Comparison of ENCODE assay signal across 18 cellular contexts in genomic region chr1:62450301-62450700, GRCh38. TPM values are rescaled to one million over a fixed set of nuclear protein-coding genes. Genes with fewer than 3 reads are reported as not detected.
DNase-seq lines count a peak whose midpoint lies in the region; ATAC-seq and TF ChIP-seq lines count a peak whose summit lies in the region.
"Had no signal": no experiment of that assay in that cellular context is flagged by ENCODE, and none has a peak within 500 bp of the region (broad histone marks: within the 10 kb centered on the region; RNA-seq: fewer than 3 reads in every experiment).

No MANE protein-coding gene starts in this region.

- no peak for TF ChIP-seq CTCF in PC-3 (conservative IDR thresholded peaks at IDR 0.05; ENCODE audit: low read depth, low read length)

- H3K9me3 Mint-ChIP-seq in stimulated activated naive CD8-positive, alpha-beta T cell treated with anti-CD3 and anti-CD28 coated beads, Interleukin-15, Interleukin-2, amounts not matched to agents 100 ng/mL and 50 ng/mL, for 24 hours = no peaks in the 10 kb centered on the region
- H3K9me3 Mint-ChIP-seq in T-cell = no peaks in the 10 kb centered on the region
- no peaks in the 10 kb centered on the region for H3K9me3 Mint-ChIP-seq in effector memory CD8-positive, alpha-beta T cell
- no peaks in the 10 kb centered on the region for H3K9me3 Mint-ChIP-seq in stimulated activated naive CD8-positive, alpha-beta T cell treated with anti-CD3 and anti-CD28 coated beads, Interleukin-15, amount 100 ng/mL, for 72 hours

- H3K27ac Mint-ChIP-seq in stimulated activated naive CD8-positive, alpha-beta T cell treated with anti-CD3 and anti-CD28 coated beads, Interleukin-15, Interleukin-2, amounts not matched to agents 100 ng/mL and 50 ng/mL, for 24 hours = peak overlapping the region; percentile 6
- H3K27ac Mint-ChIP-seq in T-cell = peak overlapping the region; percentile 36 to 38
- H3K27ac Mint-ChIP-seq in effector memory CD8-positive, alpha-beta T cell = peak overlapping the region in 1 of 2 donors; percentile 2
- H3K27ac Mint-ChIP-seq in stimulated activated naive CD8-positive, alpha-beta T cell treated with anti-CD3 and anti-CD28 coated beads, Interleukin-15, amount 100 ng/mL, for 72 hours = no peak overlapping the region

- H3K4me3 ChIP-seq in PC-3 (ENCODE audit: low read length) (no peak overlapping the region), GM23248 (no peak overlapping the region)

- H2AFZ ChIP-seq in PC-3 (ENCODE audit: low read length) = no peak overlapping the region
- H2AFZ ChIP-seq in GM23248 = no peak overlapping the region

- in situ Hi-C loops in GM23248 (cut with MboI) = no loop called here

- ATAC-seq in stimulated activated naive CD8-positive, alpha-beta T cell treated with anti-CD3 and anti-CD28 coated beads, Interleukin-15, Interleukin-2, amounts not matched to agents 100 U/mL and 50 U/mL, for 24 hours = no peak
- ATAC-seq in T-cell (replicated peaks in 1 of 4) = no peak
- peak; percentile 70 for ATAC-seq in effector memory CD8-positive, alpha-beta T cell (replicated peaks)
- peak; percentile 60 for ATAC-seq in stimulated activated naive CD8-positive, alpha-beta T cell treated with anti-CD3 and anti-CD28 coated beads, Interleukin-15, amount 100 ng/mL, for 72 hours
- ATAC-seq in PC-3 = no peak

- H3K9me3 ChIP-seq in PC-3 (ENCODE audit: low read length) (no peaks in the 10 kb centered on the region), GM23248 (ENCODE audit: low read depth) (no peaks in the 10 kb centered on the region)
- H3K9me3 ChIP-seq: BE2C had no signal

- H3K27ac ChIP-seq in PC-3 (ENCODE audit: low read length) = no peak overlapping the region
- H3K27ac ChIP-seq in GM23248 = no peak overlapping the region
- H3K27ac ChIP-seq: RWPE1 had no signal

- intact Hi-C loops in PC-3 (cut with micrococcal nuclease) = no loop called here

- H3F3A ChIP-seq in PC-3 (ENCODE audit: low read length, unreplicated experiment) (no peaks in the 10 kb centered on the region), GM23248 (ENCODE audit: insufficient read depth) (peaks cover 38% of the 10 kb centered on the region; the same call in 1 of the 2 replicates)

- WGBS in GM23248 (ENCODE audit: low coverage in 1 of 2, low lambda C conversion rate in 2 of 2, missing lambda C conversion rate in 2 of 2), 2 experiments = 97 to 100% methylated on average over 2 of the region's 2 CpGs

- H3K9me2 ChIP-seq in PC-3 (replicated peaks; ENCODE audit: low read length) (no peaks in the 10 kb centered on the region), GM23248 (ENCODE audit: insufficient read depth) (no peaks in the 10 kb centered on the region)

- POLR2A ChIA-PET in T-cell (lab: Charles Lee) = interaction anchor here in 1 of 2 donors (1.1 kb wide), 1 partner anchor 15 kb away, joined by 8 read pairs; no protein-coding TSS in a partner anchor
- POLR2A ChIA-PET in PC-3 (lab: Charles Lee; ENCODE audit: unreplicated experiment) = interaction anchor here (0.6 kb wide), 1 partner anchor 298 kb away, joined by 3 read pairs; no protein-coding TSS in a partner anchor

- H3K4me2 ChIP-seq in PC-3 (ENCODE audit: low read length) = no peak overlapping the region
- H3K4me2 ChIP-seq in GM23248 (ENCODE audit: unreplicated experiment) = no peak overlapping the region

- peaks cover 86% of the 10 kb centered on the region for H3K36me3 Mint-ChIP-seq in stimulated activated naive CD8-positive, alpha-beta T cell treated with anti-CD3 and anti-CD28 coated beads, Interleukin-15, Interleukin-2, amounts not matched to agents 100 ng/mL and 50 ng/mL, for 24 hours (ENCODE audit: low read depth)
- H3K36me3 Mint-ChIP-seq in T-cell = peaks cover 49% of the 10 kb centered on the region
- H3K36me3 Mint-ChIP-seq in effector memory CD8-positive, alpha-beta T cell (ENCODE audit: insufficient read depth) = peaks cover 59% of the 10 kb centered on the region

- H4K20me1 ChIP-seq in PC-3 (ENCODE audit: low read length) (peaks cover 4% of the 10 kb centered on the region; the same call in 1 of the 2 replicates), GM23248 (ENCODE audit: insufficient read depth) (no peaks in the 10 kb centered on the region)

- H3K36me3 ChIP-seq in PC-3 (ENCODE audit: low read depth, low read length) = peaks cover 64% of the 10 kb centered on the region
- H3K36me3 ChIP-seq in GM23248 (ENCODE audit: low read depth) = peaks cover 71% of the 10 kb centered on the region

- H3K4me1 Mint-ChIP-seq in stimulated activated naive CD8-positive, alpha-beta T cell treated with anti-CD3 and anti-CD28 coated beads, Interleukin-15, Interleukin-2, amounts not matched to agents 100 ng/mL and 50 ng/mL, for 24 hours (ENCODE audit: low read depth) = peaks cover 29% of the 10 kb centered on the region
- H3K4me1 Mint-ChIP-seq in T-cell = peaks cover 9 to 16% (median 10%) of the 10 kb centered on the region in 3 donors
- peaks cover 8 to 23% of the 10 kb centered on the region in 2 donors for H3K4me1 Mint-ChIP-seq in effector memory CD8-positive, alpha-beta T cell (ENCODE audit: low read depth in 2 of 2)
- peaks cover 26% of the 10 kb centered on the region for H3K4me1 Mint-ChIP-seq in stimulated activated naive CD8-positive, alpha-beta T cell treated with anti-CD3 and anti-CD28 coated beads, Interleukin-15, amount 100 ng/mL, for 72 hours

- H3K4me3 Mint-ChIP-seq in stimulated activated naive CD8-positive, alpha-beta T cell treated with anti-CD3 and anti-CD28 coated beads, Interleukin-15, Interleukin-2, amounts not matched to agents 100 ng/mL and 50 ng/mL, for 24 hours = no peak overlapping the region
- H3K4me3 Mint-ChIP-seq in T-cell = no peak overlapping the region
- peak overlapping the region; percentile 1 to 45 for H3K4me3 Mint-ChIP-seq in effector memory CD8-positive, alpha-beta T cell
- no peak overlapping the region for H3K4me3 Mint-ChIP-seq in stimulated activated naive CD8-positive, alpha-beta T cell treated with anti-CD3 and anti-CD28 coated beads, Interleukin-15, amount 100 ng/mL, for 72 hours

- no peak overlapping the region for H3K9ac ChIP-seq in PC-3 (ENCODE audit: low read length)
- no peak overlapping the region for H3K9ac ChIP-seq in GM23248

- H3K27me3 Mint-ChIP-seq in stimulated activated naive CD8-positive, alpha-beta T cell treated with anti-CD3 and anti-CD28 coated beads, Interleukin-15, Interleukin-2, amounts not matched to agents 100 ng/mL and 50 ng/mL, for 24 hours = no peaks in the 10 kb centered on the region
- no peaks in the 10 kb centered on the region for H3K27me3 Mint-ChIP-seq in T-cell
- H3K27me3 Mint-ChIP-seq in effector memory CD8-positive, alpha-beta T cell = no peaks in the 10 kb centered on the region
- H3K27me3 Mint-ChIP-seq in stimulated activated naive CD8-positive, alpha-beta T cell treated with anti-CD3 and anti-CD28 coated beads, Interleukin-15, amount 100 ng/mL, for 72 hours = no peaks in the 10 kb centered on the region

- peaks cover 6% of the 10 kb centered on the region; the same call in 1 of the 2 replicates for H3K4me1 ChIP-seq in PC-3 (ENCODE audit: insufficient read depth, low read length)
- H3K4me1 ChIP-seq in GM23248 (ENCODE audit: insufficient read depth) = peaks cover 9% of the 10 kb centered on the region; the same call in 1 of the 2 replicates
- H3K4me1 ChIP-seq: BE2C had no signal

- CTCF ChIA-PET in T-cell (lab: Charles Lee) (no interaction called here), PC-3 (lab: Charles Lee) (interaction anchor here (0.6 kb wide), 2 partner anchors 34 to 43 kb away, joined by 3 read pairs; no protein-coding TSS in a partner anchor)

- no peak for DNase-seq in stimulated activated naive CD8-positive, alpha-beta T cell treated with anti-CD3 and anti-CD28 coated beads, Interleukin-15, Interleukin-2, amounts not matched to agents 100 U/mL and 50 U/mL, for 24 hours
- no peak for DNase-seq in T-cell
- no peak for DNase-seq in effector memory CD8-positive, alpha-beta T cell
- no peak for DNase-seq in stimulated activated naive CD8-positive, alpha-beta T cell treated with anti-CD3 and anti-CD28 coated beads, Interleukin-15, amount 100 ng/mL, for 72 hours
- no peak for DNase-seq in NCI-H69 (lab: John Stamatoyannopoulos, UW)
- no peak for DNase-seq in PC-3
- DNase-seq in GM23248 = no peak
- DNase-seq: BE2C, DMS 273 treated with DMSO at 0.1 percent for 48 hours, EL, HCEC 1CT, NCI-H146, NCI-H2081 treated with DMSO at 0.1 percent for 48 hours, NCI-H2227 treated with DMSO at 0.1 percent for 48 hours, NCI-H526, OCI-M1 had no signal

- no peaks in the 10 kb centered on the region for H3K27me3 ChIP-seq in PC-3 (ENCODE audit: low read length)
- H3K27me3 ChIP-seq in GM23248 (replicated peaks; ENCODE audit: insufficient read depth) = no peaks in the 10 kb centered on the region
- H3K27me3 ChIP-seq: BE2C had no signal

- peaks cover 8% of the 10 kb centered on the region; the same call in 1 of the 2 replicates for H3K79me2 ChIP-seq in PC-3 (ENCODE audit: low read length)
- peaks cover 19% of the 10 kb centered on the region for H3K79me2 ChIP-seq in GM23248 (ENCODE audit: insufficient read depth)

- BruUV-seq in PC-3 (replicated peaks; lab: Mats Ljungman, UMichigan) = no TSS peak

RNA-seq across cellular contexts. Expression of gene USP1, which starts 13.5 kb away (rescaled TPM):
- total RNA-seq in T-cell = 10 to 100 TPM; 25.9 to 36.5 (median 33.0) TPM
- 42.6 and 43.8 TPM in 2 replicates for total RNA-seq in PC-3 (2014; rRNA removed)
- total RNA-seq in GM23248 (2014; rRNA removed; shearing (Covaris generic)) = 27.8 and 31.2 TPM in 2 replicates
- polyA plus RNA-seq in GM23248 (2016; fragmentation: Nextera tagmentation; extraction: Ambion mirVana) = 22.7 and 22.8 TPM in 2 replicates

Comparison
In these comparisons a context has a peak if more than half of its experiments do, and no peak if none do; other contexts are left out.
1. H3K27ac Mint-ChIP-seq: peak in stimulated activated naive CD8-positive, alpha-beta T cell treated with anti-CD3 and anti-CD28 coated beads, Interleukin-15, Interleukin-2, amounts not matched to agents 100 ng/mL and 50 ng/mL, for 24 hours (single experiment) and T-cell (2 of 2); none in stimulated activated naive CD8-positive, alpha-beta T cell treated with anti-CD3 and anti-CD28 coated beads, Interleukin-15, amount 100 ng/mL, for 72 hours (0 of 2).
2. ATAC-seq: peak in effector memory CD8-positive, alpha-beta T cell (single experiment) and stimulated activated naive CD8-positive, alpha-beta T cell treated with anti-CD3 and anti-CD28 coated beads, Interleukin-15, amount 100 ng/mL, for 72 hours (single experiment); none in stimulated activated naive CD8-positive, alpha-beta T cell treated with anti-CD3 and anti-CD28 coated beads, Interleukin-15, Interleukin-2, amounts not matched to agents 100 U/mL and 50 U/mL, for 24 hours (single experiment), T-cell (0 of 4) and PC-3 (single experiment).
3. H3K4me3 Mint-ChIP-seq: peak in effector memory CD8-positive, alpha-beta T cell (2 of 2); none in stimulated activated naive CD8-positive, alpha-beta T cell treated with anti-CD3 and anti-CD28 coated beads, Interleukin-15, Interleukin-2, amounts not matched to agents 100 ng/mL and 50 ng/mL, for 24 hours (single experiment), T-cell (0 of 3) and stimulated activated naive CD8-positive, alpha-beta T cell treated with anti-CD3 and anti-CD28 coated beads, Interleukin-15, amount 100 ng/mL, for 72 hours (0 of 2).